8 cellular contexts compared by ENCODE assay signal in genomic region chr6:80106418-80107235, GRCh38. TPM values are rescaled to one million over a fixed set of nuclear protein-coding genes. Genes with fewer than 3 reads are reported as not detected.
A peak's percentile ranks its signal among the peaks of the same experiment; 100 is the strongest.
DNase-seq lines count a peak whose midpoint lies in the region; ATAC-seq and TF ChIP-seq lines count a peak whose summit lies in the region.

Gene BCKDHB, plus strand, starts transcription at chr6:80106671. Its CDS starts 23 bp downstream, at chr6:80106694.

- TF ChIP-seq CTCF in OCI-LY3 (IDR thresholded peaks at IDR 0.05; ENCODE audit: low read depth, low read length) (no peak), endothelial cell (IDR thresholded peaks at IDR 0.05; ENCODE audit: unreplicated experiment) (no peak), mesothelial cell of epicardium (IDR thresholded peaks at IDR 0.05; ENCODE audit: unreplicated experiment) (no peak)

- H3K27ac ChIP-seq in OCI-LY3 (ENCODE audit: low read length): peak within 1 kb of the TSS; percentile 34; the same call in 1 of the 2 replicates

- ATAC-seq in GM21515 (IDR thresholded peaks at IDR 0.05; ENCODE audit: unreplicated experiment): peak; percentile 99

- H3K9me3 Mint-ChIP-seq in endothelial cell (ENCODE audit: unreplicated experiment) (no peaks in the 10 kb centered on the region), mesothelial cell of epicardium (no peaks in the 10 kb centered on the region)

- H3K27me3 Mint-ChIP-seq in endothelial cell (ENCODE audit: unreplicated experiment) (peaks cover 4% of the 10 kb centered on the region), mesothelial cell of epicardium (ENCODE audit: low read depth) (peaks cover 7% of the 10 kb centered on the region)

- H3K27me3 ChIP-seq in OCI-LY3 (ENCODE audit: low read depth, low read length): no peaks in the 10 kb centered on the region

- peak within 1 kb of the TSS; percentile 77 for H3K9ac ChIP-seq in OCI-LY3 (ENCODE audit: low read length)

- no peaks in the 10 kb centered on the region for H4K20me1 ChIP-seq in OCI-LY3 (ENCODE audit: insufficient read depth, low read length)

- DNase-seq in D341Med (ENCODE audit: low spot score): peak; percentile 98
- peak; percentile 93 for DNase-seq in HuH-7 (ENCODE audit: low spot score)
- peak; percentile 94 for DNase-seq in activated CD8-positive, alpha-beta memory T cell treated with anti-CD3 and anti-CD28 coated beads, Interleukin-2, amount 50 U/mL, for 48 hours
- peak; percentile 96 for DNase-seq in endothelial cell (ENCODE audit: low spot score)
- peak; percentile 93 to 98 for DNase-seq in mesothelial cell of epicardium (ENCODE audit: low spot score in 2 of 2, unreplicated experiment in 2 of 2)
- DNase-seq in stimulated activated CD8-positive, alpha-beta memory T cell treated with anti-CD3 and anti-CD28 coated beads, Interleukin-15, amount 100 ng/mL, for 48 hours (ENCODE audit: low read depth in 2 of 2): peak; percentile 94 to 95

- H3K4me1 ChIP-seq in OCI-LY3 (ENCODE audit: low read length): peaks cover 25% of the 10 kb centered on the region

- H3K27ac Mint-ChIP-seq in endothelial cell (ENCODE audit: unreplicated experiment) (peak within 1 kb of the TSS; percentile 10), mesothelial cell of epicardium (peak within 1 kb of the TSS; percentile 93)

- peaks cover 5% of the 10 kb centered on the region for H3K36me3 ChIP-seq in OCI-LY3 (replicated peaks; ENCODE audit: low read depth, low read length)

- peaks cover 29% of the 10 kb centered on the region for H3K79me2 ChIP-seq in OCI-LY3 (ENCODE audit: low read length)

- no peaks in the 10 kb centered on the region for H3K4me1 Mint-ChIP-seq in endothelial cell (ENCODE audit: unreplicated experiment)
- peaks cover 14% of the 10 kb centered on the region for H3K4me1 Mint-ChIP-seq in mesothelial cell of epicardium

- no peaks in the 10 kb centered on the region for H3K9me3 ChIP-seq in OCI-LY3 (ENCODE audit: insufficient read depth, low read length)

- H3K36me3 Mint-ChIP-seq in endothelial cell (ENCODE audit: low read depth, unreplicated experiment) (no peaks in the 10 kb centered on the region), mesothelial cell of epicardium (no peaks in the 10 kb centered on the region)

- peak within 1 kb of the TSS; percentile 98 for H3K4me3 Mint-ChIP-seq in endothelial cell (ENCODE audit: unreplicated experiment)
- peak within 1 kb of the TSS; percentile 90 for H3K4me3 Mint-ChIP-seq in mesothelial cell of epicardium

- H2AFZ ChIP-seq in OCI-LY3 (ENCODE audit: low read depth, low read length): peak within 1 kb of the TSS; percentile 85

- peak within 1 kb of the TSS; percentile 81 for H3K4me2 ChIP-seq in OCI-LY3 (ENCODE audit: low read length)

- H3K4me3 ChIP-seq in OCI-LY3 (ENCODE audit: low read length): peak within 1 kb of the TSS; percentile 91

RNA-seq across cellular contexts. Expression of gene BCKDHB, which starts in this region (rescaled TPM):
- 15.3 TPM for total RNA-seq in endothelial cell (ENCODE audit: unreplicated experiment)
- total RNA-seq in mesothelial cell of epicardium: 23.8 to 28.4 TPM (median 27.4 TPM) in 3 replicates

Comparison
In these comparisons a context has a peak if more than half of its experiments do, and no peak if none do; other contexts are left out.
1. Peak in every context shown above with its lines: DNase-seq, ATAC-seq, H3K4me3 ChIP-seq and H3K27ac ChIP-seq.